In the genomic region with DNA sequence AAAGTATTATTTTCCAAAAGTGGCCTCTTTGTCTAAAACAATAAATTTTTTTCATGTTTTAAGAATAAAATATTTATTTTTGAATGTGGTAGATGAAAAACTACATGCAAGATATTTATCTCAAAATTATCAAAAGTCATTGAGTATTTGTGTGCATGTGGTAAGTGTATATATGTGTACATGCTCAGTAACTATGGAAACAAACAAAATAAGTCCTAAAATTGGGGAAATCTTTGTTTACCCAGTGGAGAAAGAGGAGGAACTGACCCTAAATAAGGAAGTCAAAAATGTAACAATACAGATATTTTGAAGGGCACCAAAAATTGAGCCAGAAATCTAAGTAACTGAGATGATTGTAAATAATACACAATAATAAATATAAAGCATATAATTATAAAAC, we compare ENCODE assay signal across 34 cellular contexts.
"Had no signal": no experiment of that assay in that cellular context is flagged by ENCODE, and none has a peak within 500 bp of the region (broad histone marks: within the 10 kb centered on the region; RNA-seq: fewer than 3 reads in every experiment).

No MANE protein-coding gene starts in this region.

- H3K9me3 Mint-ChIP-seq: activated B cell treated with CpG ODN at 0.5 μM for 24 hours; activated CD4-positive, alpha-beta T cell treated with anti-CD3 and anti-CD28 coated beads, Interleukin-2, amount 10 ng/mL, durations not matched to agents 24 days and 14 days; activated naive CD8-positive, alpha-beta T cell treated with anti-CD3 and anti-CD28 coated beads, Interleukin-2, amount 10 ng/mL, durations not matched to agents 7 days and 5 days; activated naive CD8-positive, alpha-beta T cell treated with anti-CD3 and anti-CD28 coated beads, Interleukin-2, amount 50 U/mL, for 24 hours; activated T-cell treated with anti-CD3 and anti-CD28 coated beads, Interleukin-2, amount 50 U/mL, for 24 hours; activated T-helper 2 cell treated with anti-CD3 and anti-CD28 coated beads, Interferon-gamma antibody, Interleukin-2, Interleukin-4, amounts not matched to agents 10 μg/mL and 5 μg/mL and 100 μg/mL, durations not matched to agents 14 hours and 24 hours and 36 hours; brain; central memory CD8-positive, alpha-beta T cell; T-helper 1 cell treated with Interleukin-12 subunit alpha and Interleukin-12 subunit beta and Interleukin-4 antibody, amounts not matched to agents 30 μg/mL and 1 μg/mL, for 36 hours had no signal

- H3K27me3 ChIP-seq: ascending aorta, cardiac muscle cell had no signal

- H3K4me1 Mint-ChIP-seq: activated B cell treated with CpG ODN at 0.5 μM for 24 hours; activated CD4-positive, alpha-beta memory T cell treated with anti-CD3 and anti-CD28 coated beads, Interleukin-2, amount 10 ng/mL, durations not matched to agents 7 days and 5 days; activated CD4-positive, alpha-beta T cell treated with anti-CD3 and anti-CD28 coated beads, Interleukin-2, amount 10 ng/mL, durations not matched to agents 24 days and 14 days; activated CD8-positive, alpha-beta memory T cell treated with anti-CD3 and anti-CD28 coated beads, Interleukin-2, amount 10 ng/mL, durations not matched to agents 7 days and 5 days; activated naive CD4-positive, alpha-beta T cell treated with anti-CD3 and anti-CD28 coated beads, Interleukin-2, amount 10 ng/mL, durations not matched to agents 7 days and 5 days; activated naive CD4-positive, alpha-beta T cell treated with anti-CD3 and anti-CD28 coated beads, Interleukin-2, amount 50 U/mL, for 24 hours; activated naive CD8-positive, alpha-beta T cell treated with anti-CD3 and anti-CD28 coated beads, Interleukin-2, amount 10 ng/mL, durations not matched to agents 7 days and 5 days; activated naive CD8-positive, alpha-beta T cell treated with anti-CD3 and anti-CD28 coated beads, Interleukin-2, amount 50 U/mL, for 24 hours; brain; central memory CD8-positive, alpha-beta T cell had no signal

- H3K9me3 ChIP-seq: ascending aorta had no signal

- H3K4me1 ChIP-seq: ascending aorta had no signal

- H3K27me3 Mint-ChIP-seq: activated CD4-positive, alpha-beta memory T cell treated with anti-CD3 and anti-CD28 coated beads, Interleukin-2, amount 10 ng/mL, durations not matched to agents 7 days and 5 days; activated CD4-positive, alpha-beta T cell treated with anti-CD3 and anti-CD28 coated beads, Interleukin-2, amount 10 ng/mL, durations not matched to agents 24 days and 14 days; activated CD8-positive, alpha-beta memory T cell treated with anti-CD3 and anti-CD28 coated beads, Interleukin-2, amount 10 ng/mL, durations not matched to agents 7 days and 5 days; activated naive CD4-positive, alpha-beta T cell treated with anti-CD3 and anti-CD28 coated beads, Interleukin-2, amount 10 ng/mL, durations not matched to agents 7 days and 5 days; activated naive CD8-positive, alpha-beta T cell treated with anti-CD3 and anti-CD28 coated beads, Interleukin-2, amount 10 ng/mL, durations not matched to agents 7 days and 5 days; activated naive CD8-positive, alpha-beta T cell treated with anti-CD3 and anti-CD28 coated beads, Interleukin-2, amount 50 U/mL, for 24 hours; activated T-cell treated with anti-CD3 and anti-CD28 coated beads, Interleukin-2, amount 50 U/mL, for 24 hours; central memory CD8-positive, alpha-beta T cell had no signal

- H3K27ac Mint-ChIP-seq: activated B cell treated with CpG ODN at 0.5 μM for 24 hours; activated CD4-positive, alpha-beta memory T cell treated with anti-CD3 and anti-CD28 coated beads, Interleukin-2, amount 10 ng/mL, durations not matched to agents 7 days and 5 days; activated CD4-positive, alpha-beta T cell treated with anti-CD3 and anti-CD28 coated beads, Interleukin-2, amount 10 ng/mL, durations not matched to agents 24 days and 14 days; activated CD8-positive, alpha-beta memory T cell treated with anti-CD3 and anti-CD28 coated beads, Interleukin-2, amount 10 ng/mL, durations not matched to agents 7 days and 5 days; activated CD8-positive, alpha-beta T cell treated with anti-CD3 and anti-CD28 coated beads, Interleukin-2, amount 10 ng/mL, durations not matched to agents 7 days and 5 days; activated naive CD4-positive, alpha-beta T cell treated with anti-CD3 and anti-CD28 coated beads, Interleukin-2, amount 10 ng/mL, durations not matched to agents 7 days and 5 days; activated naive CD4-positive, alpha-beta T cell treated with anti-CD3 and anti-CD28 coated beads, Interleukin-2, amount 50 U/mL, for 24 hours; activated naive CD8-positive, alpha-beta T cell; activated naive CD8-positive, alpha-beta T cell treated with anti-CD3 and anti-CD28 coated beads, Interleukin-2, amount 10 ng/mL, durations not matched to agents 7 days and 5 days; activated naive CD8-positive, alpha-beta T cell treated with anti-CD3 and anti-CD28 coated beads, Interleukin-2, amount 50 U/mL, for 24 hours; activated T-cell treated with anti-CD3 and anti-CD28 coated beads, Interleukin-2, amount 50 U/mL, for 24 hours; activated T-helper 2 cell treated with anti-CD3 and anti-CD28 coated beads, Interferon-gamma antibody, Interleukin-2, Interleukin-4, amounts not matched to agents 10 μg/mL and 5 μg/mL and 100 μg/mL, durations not matched to agents 14 hours and 24 hours and 36 hours; brain; T-helper 1 cell treated with Interleukin-12 subunit alpha and Interleukin-12 subunit beta and Interleukin-4 antibody, amounts not matched to agents 30 μg/mL and 1 μg/mL, for 36 hours; T-helper 2 cell treated with Interferon-gamma antibody and Interleukin-4, amounts not matched to agents 5 μg/mL and 100 μg/mL, for 36 hours had no signal

- DNase-seq: activated B cell treated with CpG ODN at 0.5 μM for 24 hours; activated CD4-positive, alpha-beta memory T cell treated with anti-CD3 and anti-CD28 coated beads, Interleukin-2, amount 10 ng/mL, durations not matched to agents 7 days and 5 days; activated CD4-positive, alpha-beta T cell treated with anti-CD3 and anti-CD28 coated beads for 4 hours; activated CD4-positive, alpha-beta T cell treated with anti-CD3 and anti-CD28 coated beads, Interleukin-2, amount 10 ng/mL, durations not matched to agents 24 days and 14 days; activated CD4-positive, alpha-beta T cell treated with anti-CD3 and anti-CD28 coated beads, Interleukin-2, amount 50 U/mL, for 48 hours; activated CD4-positive, CD25-positive, alpha-beta regulatory T cell treated with anti-CD3 and anti-CD28 coated beads, Interleukin-2, amount 50 U/mL, for 72 hours; activated CD8-positive, alpha-beta memory T cell treated with anti-CD3 and anti-CD28 coated beads for 24 hours; activated CD8-positive, alpha-beta memory T cell treated with anti-CD3 and anti-CD28 coated beads, Interleukin-2, amount 10 ng/mL, durations not matched to agents 7 days and 5 days; activated CD8-positive, alpha-beta memory T cell treated with anti-CD3 and anti-CD28 coated beads, Interleukin-2, amount 50 U/mL, for 48 hours; activated CD8-positive, alpha-beta T cell treated with anti-CD3 and anti-CD28 coated beads, Interleukin-2, amount 10 ng/mL, durations not matched to agents 7 days and 5 days; activated effector memory CD4-positive, alpha-beta T cell treated with Interleukin-2 at 50 U/mL for 16 hours; activated gamma-delta T cell; activated naive CD4-positive, alpha-beta T cell treated with anti-CD3 and anti-CD28 coated beads, Interleukin-2, amount 10 ng/mL, durations not matched to agents 7 days and 5 days; activated naive CD4-positive, alpha-beta T cell treated with Interleukin-2 at 50 U/mL for 16 hours; activated naive CD8-positive, alpha-beta T cell treated with anti-CD3 and anti-CD28 coated beads, Interleukin-2, amount 10 ng/mL, durations not matched to agents 7 days and 5 days; activated naive CD8-positive, alpha-beta T cell treated with anti-CD3 and anti-CD28 coated beads, Interleukin-2, amount 50 U/mL, for 24 hours; activated T-cell treated with anti-CD3 and anti-CD28 coated beads, Interleukin-2, amount 50 U/mL, for 24 hours; activated T-cell treated with anti-CD3 and anti-CD28 coated beads, Interleukin-2, amount 50 U/mL, for 48 hours; amygdala; anterior cingulate cortex; caudate nucleus; cerebellar nuclear complex; T-helper 2 cell; T-helper 9 cell had no signal

- H3K36me3 Mint-ChIP-seq: activated CD8-positive, alpha-beta memory T cell treated with anti-CD3 and anti-CD28 coated beads, Interleukin-2, amount 10 ng/mL, durations not matched to agents 7 days and 5 days; activated naive CD4-positive, alpha-beta T cell treated with anti-CD3 and anti-CD28 coated beads, Interleukin-2, amount 10 ng/mL, durations not matched to agents 7 days and 5 days; activated naive CD4-positive, alpha-beta T cell treated with anti-CD3 and anti-CD28 coated beads, Interleukin-2, amount 50 U/mL, for 24 hours; activated naive CD8-positive, alpha-beta T cell; activated naive CD8-positive, alpha-beta T cell treated with anti-CD3 and anti-CD28 coated beads, Interleukin-2, amount 10 ng/mL, durations not matched to agents 7 days and 5 days; brain had no signal

- H3K27ac ChIP-seq: ascending aorta, cardiac muscle cell, VCaP had no signal

- H3K4me3 ChIP-seq: ascending aorta, cardiac muscle cell had no signal

- H3K36me3 ChIP-seq: ascending aorta, cardiac muscle cell had no signal

- H3K4me3 Mint-ChIP-seq: activated B cell treated with CpG ODN at 0.5 μM for 24 hours; activated CD4-positive, alpha-beta memory T cell treated with anti-CD3 and anti-CD28 coated beads, Interleukin-2, amount 10 ng/mL, durations not matched to agents 7 days and 5 days; activated CD4-positive, alpha-beta T cell treated with anti-CD3 and anti-CD28 coated beads, Interleukin-2, amount 10 ng/mL, durations not matched to agents 24 days and 14 days; activated CD8-positive, alpha-beta memory T cell treated with anti-CD3 and anti-CD28 coated beads, Interleukin-2, amount 10 ng/mL, durations not matched to agents 7 days and 5 days; activated CD8-positive, alpha-beta T cell treated with anti-CD3 and anti-CD28 coated beads, Interleukin-2, amount 10 ng/mL, durations not matched to agents 7 days and 5 days; activated naive CD4-positive, alpha-beta T cell treated with anti-CD3 and anti-CD28 coated beads, Interleukin-2, amount 10 ng/mL, durations not matched to agents 7 days and 5 days; activated naive CD4-positive, alpha-beta T cell treated with anti-CD3 and anti-CD28 coated beads, Interleukin-2, amount 50 U/mL, for 24 hours; activated naive CD8-positive, alpha-beta T cell; activated naive CD8-positive, alpha-beta T cell treated with anti-CD3 and anti-CD28 coated beads, Interleukin-2, amount 10 ng/mL, durations not matched to agents 7 days and 5 days; activated naive CD8-positive, alpha-beta T cell treated with anti-CD3 and anti-CD28 coated beads, Interleukin-2, amount 50 U/mL, for 24 hours; activated T-cell treated with anti-CD3 and anti-CD28 coated beads, Interleukin-2, amount 50 U/mL, for 24 hours; brain; central memory CD8-positive, alpha-beta T cell; T-helper 1 cell treated with Interleukin-12 subunit alpha and Interleukin-12 subunit beta and Interleukin-4 antibody, amounts not matched to agents 30 μg/mL and 1 μg/mL, for 36 hours; T-helper 2 cell treated with Interferon-gamma antibody and Interleukin-4, amounts not matched to agents 5 μg/mL and 100 μg/mL, for 36 hours had no signal

- ATAC-seq: activated CD8-positive, alpha-beta memory T cell treated with anti-CD3 and anti-CD28 coated beads, Interleukin-2, amount 10 ng/mL, durations not matched to agents 7 days and 5 days; activated CD8-positive, alpha-beta T cell treated with anti-CD3 and anti-CD28 coated beads, Interleukin-2, amount 10 ng/mL, durations not matched to agents 7 days and 5 days; activated naive CD8-positive, alpha-beta T cell treated with anti-CD3 and anti-CD28 coated beads, Interleukin-2, amount 50 U/mL, for 24 hours had no signal
